ENCODE assay signal across 23 cellular contexts in genomic region chr4:148240241-148240640, GRCh38.
"Had no signal": no experiment of that assay in that cellular context is flagged by ENCODE, and none has a peak within 500 bp of the region (broad histone marks: within the 10 kb centered on the region; RNA-seq: fewer than 3 reads in every experiment).

No MANE protein-coding gene starts in this region.

- H3K27me3 ChIP-seq: heart right ventricle, hepatocyte, left lung, right atrium auricular region, right lobe of liver, spleen, suprapubic skin, tibial artery, uterus had no signal

- DNase-seq: heart right ventricle; kidney glomerular epithelial cell; left colon; left lung; lower lobe of right lung; mammary epithelial cell; mesenchymal stem cell; naive thymus-derived CD8-positive, alpha-beta T cell; nucleus accumbens; psoas muscle; right lobe of liver; spleen; stimulated activated CD4-positive, alpha-beta T cell treated with anti-CD3 and anti-CD28 coated beads, Interleukin-4, amount 100 ng/mL, for 24 hours; stimulated activated naive CD4-positive, alpha-beta T cell; tibial artery; uterus had no signal

- H3K9ac ChIP-seq: parathyroid adenoma had no signal

- H3K79me2 ChIP-seq: hepatocyte, parathyroid adenoma had no signal

- ATAC-seq: heart right ventricle; left colon; left lung; lower lobe of right lung; psoas muscle; right lobe of liver; stimulated activated effector memory CD8-positive, alpha-beta T cell treated with anti-CD3 and anti-CD28 coated beads, Interleukin-12 subunit alpha, Interleukin-12 subunit beta, amount 100 ng/mL, for 72 hours had no signal

- H3K4me2 ChIP-seq: hepatocyte had no signal

- H3K36me3 ChIP-seq: heart right ventricle, left lung, lower lobe of right lung, right atrium auricular region, right lobe of liver, spleen, suprapubic skin, thoracic aorta, tibial artery, uterus had no signal

- H3K4me3 ChIP-seq: heart right ventricle, hepatocyte, left lung, lower lobe of right lung, psoas muscle, right atrium auricular region, right lobe of liver, skin epidermis, spleen, suprapubic skin, thoracic aorta, tibial artery, uterus had no signal

- H3K27ac ChIP-seq: heart right ventricle, hepatocyte, left lung, lower lobe of right lung, parathyroid adenoma, psoas muscle, right atrium auricular region, right lobe of liver, skin epidermis, spleen, suprapubic skin, thoracic aorta, tibial artery, uterus had no signal

- H2AFZ ChIP-seq: hepatocyte, parathyroid adenoma had no signal

- H3K4me1 ChIP-seq: left lung, parathyroid adenoma, spleen, uterus had no signal

- H3K9me3 ChIP-seq: heart right ventricle, left lung, lower lobe of right lung, psoas muscle, right atrium auricular region, right lobe of liver, spleen, suprapubic skin, thoracic aorta, tibial artery, uterus had no signal
